In the genomic region with DNA sequence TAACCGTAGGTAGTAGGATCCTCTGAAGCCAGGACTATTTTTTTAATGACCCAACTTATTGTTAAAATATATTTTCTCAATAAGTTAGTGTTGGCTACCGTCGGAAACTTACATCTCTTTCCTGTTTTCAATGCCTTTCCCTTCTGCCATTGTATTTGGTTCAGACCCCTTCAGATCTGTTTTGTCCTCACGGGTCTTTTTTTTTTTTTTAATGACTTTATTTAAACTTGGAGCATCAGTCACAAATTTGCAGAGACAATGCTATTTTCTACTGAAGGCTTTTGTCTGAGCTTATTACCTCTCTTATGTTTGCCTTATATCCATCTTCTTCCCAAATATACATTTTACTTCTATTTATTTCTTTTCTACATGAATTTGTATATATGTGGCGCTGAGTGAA, we compare ENCODE assay signal across 3 cellular contexts.
A peak's percentile ranks its signal among the peaks of the same experiment; 100 is the strongest.
TF ChIP-seq lines count a peak whose summit lies in the region.

No MANE protein-coding gene starts in this region.

TF ChIP-seq in HEK293T, 16 proteins besides CTCF, POLR2A, EP300 and RAD21:
- TF ChIP-seq HDGF (IDR thresholded peaks at IDR 0.05; ENCODE audit: borderline replicate concordance): no peak
- peak; percentile 31; the same call in 1 of the 2 replicates for TF ChIP-seq ZNF384 (IDR thresholded peaks at IDR 0.05)
- TF ChIP-seq, protein P1, sequence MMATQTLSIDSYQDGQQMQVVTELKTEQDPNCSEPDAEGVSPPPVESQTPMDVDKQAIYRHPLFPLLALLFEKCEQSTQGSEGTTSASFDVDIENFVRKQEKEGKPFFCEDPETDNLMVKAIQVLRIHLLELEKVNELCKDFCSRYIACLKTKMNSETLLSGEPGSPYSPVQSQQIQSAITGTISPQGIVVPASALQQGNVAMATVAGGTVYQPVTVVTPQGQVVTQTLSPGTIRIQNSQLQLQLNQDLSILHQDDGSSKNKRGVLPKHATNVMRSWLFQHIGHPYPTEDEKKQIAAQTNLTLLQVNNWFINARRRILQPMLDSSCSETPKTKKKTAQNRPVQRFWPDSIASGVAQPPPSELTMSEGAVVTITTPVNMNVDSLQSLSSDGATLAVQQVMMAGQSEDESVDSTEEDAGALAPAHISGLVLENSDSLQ (IDR thresholded peaks at IDR 0.05): no peak

TF ChIP-seq in K562, 482 proteins besides CTCF, POLR2A, EP300 and RAD21:
- no peak for TF ChIP-seq ZNF586 (CRISPR knock-in tag; conservative IDR thresholded peaks at IDR 0.05)
- no peak for TF ChIP-seq ZBTB8A (IDR thresholded peaks at IDR 0.05; ENCODE audit: partially characterized antibody)
- TF ChIP-seq, protein P2, sequence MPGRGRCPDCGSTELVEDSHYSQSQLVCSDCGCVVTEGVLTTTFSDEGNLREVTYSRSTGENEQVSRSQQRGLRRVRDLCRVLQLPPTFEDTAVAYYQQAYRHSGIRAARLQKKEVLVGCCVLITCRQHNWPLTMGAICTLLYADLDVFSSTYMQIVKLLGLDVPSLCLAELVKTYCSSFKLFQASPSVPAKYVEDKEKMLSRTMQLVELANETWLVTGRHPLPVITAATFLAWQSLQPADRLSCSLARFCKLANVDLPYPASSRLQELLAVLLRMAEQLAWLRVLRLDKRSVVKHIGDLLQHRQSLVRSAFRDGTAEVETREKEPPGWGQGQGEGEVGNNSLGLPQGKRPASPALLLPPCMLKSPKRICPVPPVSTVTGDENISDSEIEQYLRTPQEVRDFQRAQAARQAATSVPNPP (IDR thresholded peaks at IDR 0.05; ENCODE audit: borderline replicate concordance, insufficient read depth, insufficient read length): no peak
- TF ChIP-seq TBP (optimal IDR thresholded peaks at IDR 0.05; ENCODE audit: low read depth, low read length): no peak
- no peak for TF ChIP-seq ZNF184 (CRISPR knock-in tag; IDR thresholded peaks at IDR 0.05)
- no peak for TF ChIP-seq IRF2 (CRISPR knock-in tag; IDR thresholded peaks at IDR 0.05)
- peak; percentile 53; the same call in 1 of the 2 replicates for TF ChIP-seq ZNF384 (IDR thresholded peaks at IDR 0.05; ENCODE audit: low read depth, low read length)
- TF ChIP-seq MXD1 (CRISPR knock-in tag; IDR thresholded peaks at IDR 0.05; ENCODE audit: borderline replicate concordance, poor library complexity, severe bottlenecking): no peak
- TF ChIP-seq, protein P3, sequence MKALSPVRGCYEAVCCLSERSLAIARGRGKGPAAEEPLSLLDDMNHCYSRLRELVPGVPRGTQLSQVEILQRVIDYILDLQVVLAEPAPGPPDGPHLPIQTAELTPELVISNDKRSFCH (CRISPR knock-in tag; IDR thresholded peaks at IDR 0.05): no peak
- TF ChIP-seq, protein P3 (tag; IDR thresholded peaks at IDR 0.05): no peak
- peak; percentile 84 for TF ChIP-seq ZBTB40 (IDR thresholded peaks at IDR 0.05)
- TF ChIP-seq ZBTB40 (CRISPR knock-in tag; IDR thresholded peaks at IDR 0.05): no peak

TF ChIP-seq in HepG2, 621 proteins besides CTCF, POLR2A, EP300 and RAD21:
- TF ChIP-seq ZNF256 (CRISPR knock-in tag; conservative IDR thresholded peaks at IDR 0.05) (no peak), PLRG1 (conservative IDR thresholded peaks at IDR 0.05) (no peak), ZNF510 (CRISPR knock-in tag; IDR thresholded peaks at IDR 0.05; ENCODE audit: low read depth) (no peak), MEF2D (CRISPR knock-in tag; IDR thresholded peaks at IDR 0.05) (no peak)
- TF ChIP-seq, protein P4, sequence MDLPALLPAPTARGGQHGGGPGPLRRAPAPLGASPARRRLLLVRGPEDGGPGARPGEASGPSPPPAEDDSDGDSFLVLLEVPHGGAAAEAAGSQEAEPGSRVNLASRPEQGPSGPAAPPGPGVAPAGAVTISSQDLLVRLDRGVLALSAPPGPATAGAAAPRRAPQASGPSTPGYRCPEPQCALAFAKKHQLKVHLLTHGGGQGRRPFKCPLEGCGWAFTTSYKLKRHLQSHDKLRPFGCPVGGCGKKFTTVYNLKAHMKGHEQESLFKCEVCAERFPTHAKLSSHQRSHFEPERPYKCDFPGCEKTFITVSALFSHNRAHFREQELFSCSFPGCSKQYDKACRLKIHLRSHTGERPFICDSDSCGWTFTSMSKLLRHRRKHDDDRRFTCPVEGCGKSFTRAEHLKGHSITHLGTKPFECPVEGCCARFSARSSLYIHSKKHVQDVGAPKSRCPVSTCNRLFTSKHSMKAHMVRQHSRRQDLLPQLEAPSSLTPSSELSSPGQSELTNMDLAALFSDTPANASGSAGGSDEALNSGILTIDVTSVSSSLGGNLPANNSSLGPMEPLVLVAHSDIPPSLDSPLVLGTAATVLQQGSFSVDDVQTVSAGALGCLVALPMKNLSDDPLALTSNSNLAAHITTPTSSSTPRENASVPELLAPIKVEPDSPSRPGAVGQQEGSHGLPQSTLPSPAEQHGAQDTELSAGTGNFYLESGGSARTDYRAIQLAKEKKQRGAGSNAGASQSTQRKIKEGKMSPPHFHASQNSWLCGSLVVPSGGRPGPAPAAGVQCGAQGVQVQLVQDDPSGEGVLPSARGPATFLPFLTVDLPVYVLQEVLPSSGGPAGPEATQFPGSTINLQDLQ (CRISPR knock-in tag; IDR thresholded peaks at IDR 0.05): no peak
